ENCODE assay signal across 8 cellular contexts in genomic region chr11:26276798-26277424, GRCh38. TPM values are rescaled to one million over a fixed set of nuclear protein-coding genes. Genes with fewer than 3 reads are reported as not detected.
DNase-seq lines count a peak whose midpoint lies in the region; ATAC-seq, FAIRE-seq and TF ChIP-seq lines count a peak whose summit lies in the region.

No MANE protein-coding gene starts in this region.

- TF ChIP-seq CTCF in BE2C (IDR thresholded peaks at IDR 0.05; ENCODE audit: low read depth, low read length): peak; percentile 85
- TF ChIP-seq CTCF in WI38 (IDR thresholded peaks at IDR 0.05; ENCODE audit: low read depth, low read length): peak; percentile 94
- peak; percentile 51 to 91 (median 87) for TF ChIP-seq CTCF in esophagus squamous epithelium (IDR thresholded peaks at IDR 0.05)
- TF ChIP-seq CTCF in upper lobe of left lung (IDR thresholded peaks at IDR 0.05): peak; percentile 69 to 96 (median 77)

- WGBS in esophagus squamous epithelium, 2 donors: 3 to 6% methylated on average over 4 of the region's 4 CpGs
- 3 to 8% methylated on average over 4 of the region's 4 CpGs for WGBS in upper lobe of left lung, 2 donors

- TF ChIP-seq EP300 in upper lobe of left lung (IDR thresholded peaks at IDR 0.05): no peak

- no peak overlapping the region for H3K4me3 Mint-ChIP-seq in naive thymus-derived CD4-positive, alpha-beta T cell

- peaks cover 0 to 1% (median 0%) of the 10 kb centered on the region in 11 donors for H3K9me3 Mint-ChIP-seq in naive thymus-derived CD4-positive, alpha-beta T cell

- H3K27ac Mint-ChIP-seq in naive thymus-derived CD4-positive, alpha-beta T cell: no peak overlapping the region

- peak; percentile 90 for ATAC-seq in HG02885 (IDR thresholded peaks at IDR 0.05; ENCODE audit: poor library complexity, unreplicated experiment)
- peak; percentile 70 for ATAC-seq in naive thymus-derived CD4-positive, alpha-beta T cell
- peak in 1 of 2 donors; percentile 88 for ATAC-seq in upper lobe of left lung (ENCODE audit: low FRiP score in 2 of 2)

- no peaks in the 10 kb centered on the region for H3K27me3 ChIP-seq in BE2C
- peaks cover 0 to 20% (median 0%) of the 10 kb centered on the region in 4 donors for H3K27me3 ChIP-seq in esophagus squamous epithelium
- H3K27me3 ChIP-seq in naive thymus-derived CD4-positive, alpha-beta T cell (ENCODE audit: control insufficient read depth in 2 of 2, insufficient read depth in 2 of 2, low read length in 2 of 2): no peaks in the 10 kb centered on the region
- no peaks in the 10 kb centered on the region for H3K27me3 ChIP-seq in upper lobe of left lung

- intact Hi-C loops in esophagus squamous epithelium (cut with DNase I): loop anchor here (5.0 kb wide), 1 partner anchor 295 kb away; no protein-coding TSS in a partner anchor
- intact Hi-C loops in naive thymus-derived CD4-positive, alpha-beta T cell (cut with micrococcal nuclease): loop anchor here in 1 of 2 donors (1.0 to 5.0 kb wide), 2 partner anchors 8 to 295 kb away; no protein-coding TSS in a partner anchor

- H3K27ac ChIP-seq in esophagus squamous epithelium: no peak overlapping the region
- H3K27ac ChIP-seq in naive thymus-derived CD4-positive, alpha-beta T cell (ENCODE audit: low read depth, low read length): no peak overlapping the region
- H3K27ac ChIP-seq in upper lobe of left lung: no peak overlapping the region

- DNase-seq in BE2C (peak; percentile 37), GM18507 (ENCODE audit: extremely low spot score, insufficient read length, low read depth) (no peak), NCI-H187 treated with DMSO at 0.1 percent for 48 hours (lab: John Stamatoyannopoulos, UW) (peak; percentile 48), esophagus squamous epithelium (lab: John Stamatoyannopoulos, UW) (no peak), upper lobe of left lung (peak in 1 of 2 donors; percentile 26)
- peak in 5 of 9 donors; percentile 2 to 28 (median 13) for DNase-seq in naive thymus-derived CD4-positive, alpha-beta T cell

- CTCF ChIA-PET in naive thymus-derived CD4-positive, alpha-beta T cell (lab: Charles Lee): no interaction called here

- no peaks in the 10 kb centered on the region for H3K9me3 ChIP-seq in BE2C
- H3K9me3 ChIP-seq in esophagus squamous epithelium: no peaks in the 10 kb centered on the region
- no peaks in the 10 kb centered on the region for H3K9me3 ChIP-seq in naive thymus-derived CD4-positive, alpha-beta T cell (ENCODE audit: control insufficient read depth in 2 of 3, low read length in 3 of 3)
- no peaks in the 10 kb centered on the region for H3K9me3 ChIP-seq in upper lobe of left lung

- H3K27me3 Mint-ChIP-seq in naive thymus-derived CD4-positive, alpha-beta T cell: peaks cover 0 to 13% (median 10%) of the 10 kb centered on the region in 5 donors

- no peaks in the 10 kb centered on the region for H3K36me3 Mint-ChIP-seq in naive thymus-derived CD4-positive, alpha-beta T cell

- no peaks in the 10 kb centered on the region for H3K4me1 Mint-ChIP-seq in naive thymus-derived CD4-positive, alpha-beta T cell

- 0 out of 2 replicates have a peak, but pooled peaks cover 2% of the 10 kb centered on the region for H3K4me1 ChIP-seq in BE2C
- H3K4me1 ChIP-seq in esophagus squamous epithelium: no peaks in the 10 kb centered on the region
- no peaks in the 10 kb centered on the region for H3K4me1 ChIP-seq in naive thymus-derived CD4-positive, alpha-beta T cell (ENCODE audit: control insufficient read depth in 2 of 2, insufficient read depth in 2 of 2, low read length in 2 of 2)
- no peaks in the 10 kb centered on the region for H3K4me1 ChIP-seq in upper lobe of left lung

- peak; percentile 67 for FAIRE-seq in GM18507 (lab: Jason Lieb, UNC)

- no peaks in the 10 kb centered on the region for H3K36me3 ChIP-seq in BE2C
- H3K36me3 ChIP-seq in esophagus squamous epithelium: no peaks in the 10 kb centered on the region
- no peaks in the 10 kb centered on the region for H3K36me3 ChIP-seq in naive thymus-derived CD4-positive, alpha-beta T cell (ENCODE audit: control insufficient read depth in 2 of 3, insufficient read depth in 3 of 3, low read length in 3 of 3)
- no peaks in the 10 kb centered on the region for H3K36me3 ChIP-seq in upper lobe of left lung

- no peak for TF ChIP-seq POLR2A in esophagus squamous epithelium (IDR thresholded peaks at IDR 0.05)
- no peak for TF ChIP-seq POLR2A in upper lobe of left lung (IDR thresholded peaks at IDR 0.05)

- H3K4me3 ChIP-seq in BE2C (ENCODE audit: low read depth, low read length) (no peak overlapping the region), WI38 (ENCODE audit: low read depth, low read length) (no peak overlapping the region), esophagus squamous epithelium (no peak overlapping the region), upper lobe of left lung (no peak overlapping the region)
- H3K4me3 ChIP-seq in naive thymus-derived CD4-positive, alpha-beta T cell (ENCODE audit: low read length): no peak overlapping the region

- POLR2A ChIA-PET in naive thymus-derived CD4-positive, alpha-beta T cell (lab: Charles Lee): no interaction called here

RNA-seq across cellular contexts. Expression of gene ANO3, which starts 55.0 kb away (rescaled TPM):
- polyA plus RNA-seq in BE2C (2012; ENCODE audit: insufficient read depth, insufficient read length, low read depth): not detected
- total RNA-seq in esophagus squamous epithelium (not detected), upper lobe of left lung (under 1 TPM in 5 of 6 donors, not detected in 1; 0.30 to 0.57 (median 0.33) TPM)
- total RNA-seq in naive thymus-derived CD4-positive, alpha-beta T cell: not detected
- not detected for polyA plus RNA-seq in naive thymus-derived CD4-positive, alpha-beta T cell

Comparison
In these comparisons a context has a peak if more than half of its experiments do, and no peak if none do; other contexts are left out.
1. DNase-seq: peak in BE2C (single experiment), NCI-H187 treated with DMSO at 0.1 percent for 48 hours (single experiment) and naive thymus-derived CD4-positive, alpha-beta T cell (5 of 9); none in GM18507 (single experiment) and esophagus squamous epithelium (single experiment).
2. Peak in every context shown above with its lines, with median percentiles within 50 percentile points of each other: CTCF ChIP-seq.